15 cellular contexts compared by ENCODE assay signal in genomic region chr17:44921122-44921882, GRCh38. TPM values are rescaled to one million over a fixed set of nuclear protein-coding genes. Genes with fewer than 3 reads are reported as not detected.
DNase-seq lines count a peak whose midpoint lies in the region; ATAC-seq and TF ChIP-seq lines count a peak whose summit lies in the region.
"Had no signal": no experiment of that assay in that cellular context is flagged by ENCODE, and none has a peak within 500 bp of the region (broad histone marks: within the 10 kb centered on the region; RNA-seq: fewer than 3 reads in every experiment).

No MANE protein-coding gene starts in this region.

- H3K36me3 Mint-ChIP-seq in neural progenitor cell, result peaks cover 8% of the 10 kb centered on the region

- no peak overlapping the region for H3K27ac ChIP-seq in neural progenitor cell
- H3K27ac ChIP-seq in ascending aorta, result no peak overlapping the region
- H3K27ac ChIP-seq: foreskin keratinocyte had no signal

- H3K9me3 ChIP-seq in neural progenitor cell (ENCODE audit: low read depth), result no peaks in the 10 kb centered on the region
- no peaks in the 10 kb centered on the region for H3K9me3 ChIP-seq in ascending aorta

- no peak overlapping the region for H2AFZ ChIP-seq in neural progenitor cell (replicated peaks)

- H3K27me3 Mint-ChIP-seq in neural progenitor cell (ENCODE audit: insufficient read depth, low read depth), result peaks cover 20% of the 10 kb centered on the region

- H4K20me1 ChIP-seq in neural progenitor cell (ENCODE audit: low read depth), result no peaks in the 10 kb centered on the region

- H3K4me1 ChIP-seq in neural progenitor cell, result peaks cover 32% of the 10 kb centered on the region
- peaks cover 11% of the 10 kb centered on the region in 2 donors for H3K4me1 ChIP-seq in ascending aorta

- H3K27ac Mint-ChIP-seq in neural progenitor cell, result peak overlapping the region; percentile 17
- H3K27ac Mint-ChIP-seq: nephron had no signal

- no peak for ATAC-seq in HG02678 (IDR thresholded peaks at IDR 0.05; ENCODE audit: unreplicated experiment)
- ATAC-seq: foreskin keratinocyte had no signal

- no peak for TF ChIP-seq CTCF in foreskin fibroblast (IDR thresholded peaks at IDR 0.05; ENCODE audit: low read depth, low read length)
- TF ChIP-seq CTCF in neural progenitor cell (IDR thresholded peaks at IDR 0.05), result peak; percentile 11
- no peak for TF ChIP-seq CTCF in ascending aorta (IDR thresholded peaks at IDR 0.05)

- H3K9ac ChIP-seq in neural progenitor cell, result no peak overlapping the region

- DNase-seq in GM03348 (ENCODE audit: low spot score), result peak; percentile 38
- DNase-seq in NCI-H2171 treated with DMSO at 0.1 percent for 48 hours (lab: John Stamatoyannopoulos, UW), result peak; percentile 86
- peak; percentile 42 to 77 for DNase-seq in foreskin fibroblast
- DNase-seq in neural progenitor cell (ENCODE audit: low spot score), result peak; percentile 76
- DNase-seq in NCI-H526 treated with DMSO at 0.1 percent for 48 hours (lab: John Stamatoyannopoulos, UW), result no peak
- no peak for DNase-seq in ascending aorta (ENCODE audit: low spot score in 2 of 2)
- DNase-seq in NCI-H2081 (lab: John Stamatoyannopoulos, UW), result no peak
- DNase-seq: activated CD4-positive, alpha-beta T cell treated with anti-CD3 and anti-CD28 coated beads for 4 hours; activated naive CD4-positive, alpha-beta T cell treated with anti-CD3 and anti-CD28 coated beads, Interleukin-2, amount 50 U/mL, for 16 hours; foreskin keratinocyte; NCI-H1048; NK-92 treated with Interleukin-12 subunit alpha and Interleukin-12 subunit beta, amount 100 ng/mL, for 24 hours had no signal

- no peaks in the 10 kb centered on the region for H3K9me3 Mint-ChIP-seq in neural progenitor cell
- H3K9me3 Mint-ChIP-seq: nephron had no signal

- no peak overlapping the region for H3K4me3 Mint-ChIP-seq in neural progenitor cell
- H3K4me3 Mint-ChIP-seq: nephron had no signal

- no peaks in the 10 kb centered on the region for H3K79me2 ChIP-seq in neural progenitor cell (ENCODE audit: low read depth)

- H3F3A ChIP-seq in neural progenitor cell (ENCODE audit: low read depth), result peaks cover 26% of the 10 kb centered on the region

- peaks cover 27% of the 10 kb centered on the region for H3K4me1 Mint-ChIP-seq in neural progenitor cell

- intact Hi-C loops in ascending aorta (cut with DNase I), result loop anchor here (2.0 kb wide), 2 partner anchors 177 to 211 kb away; partner anchors contain the start of gene PLCD3

- H3K36me3 ChIP-seq in neural progenitor cell (no peaks in the 10 kb centered on the region), ascending aorta (no peaks in the 10 kb centered on the region)

- no peak overlapping the region for H3K4me3 ChIP-seq in foreskin fibroblast (ENCODE audit: low read depth in 1 of 2, low read length in 2 of 2)
- no peak overlapping the region for H3K4me3 ChIP-seq in neural progenitor cell
- H3K4me3 ChIP-seq in ascending aorta, result no peak overlapping the region
- H3K4me3 ChIP-seq: smooth muscle cell had no signal

- H3K4me2 ChIP-seq in neural progenitor cell, result peak overlapping the region; percentile 55
- H3K4me2 ChIP-seq: smooth muscle cell had no signal

- no peaks in the 10 kb centered on the region for H3K27me3 ChIP-seq in neural progenitor cell
- no peaks in the 10 kb centered on the region for H3K27me3 ChIP-seq in ascending aorta
- H3K27me3 ChIP-seq: foreskin keratinocyte had no signal

RNA-seq across cellular contexts. Expression of gene GFAP, which starts 6.0 kb away (rescaled TPM):
- 0.45 and 0.46 TPM in 2 replicates for total RNA-seq in neural progenitor cell (ENCODE audit: low replicate concordance)
- total RNA-seq in ascending aorta, result 1.7 TPM

RNA-seq across cellular contexts. Expression of gene EFTUD2, which starts 22.1 kb away (rescaled TPM):
- total RNA-seq in neural progenitor cell (ENCODE audit: low replicate concordance), result 114 and 185 TPM in 2 replicates
- total RNA-seq in ascending aorta, result 126 TPM

RNA-seq across cellular contexts. Expression of gene KIF18B, which starts 26.3 kb away (rescaled TPM):
- 15.1 and 46.0 TPM in 2 replicates for total RNA-seq in neural progenitor cell (ENCODE audit: low replicate concordance)
- total RNA-seq in ascending aorta, result not detected

RNA-seq across cellular contexts. Expression of gene C1QL1, which starts 46.8 kb away (rescaled TPM):
- total RNA-seq in neural progenitor cell (ENCODE audit: low replicate concordance) (4.7 TPM in 1 of 2 replicates, not detected in the other), ascending aorta (not detected)
- total RNA-seq: smooth muscle cell had no signal

Comparison
In these comparisons a context has a peak if more than half of its experiments do, and no peak if none do; other contexts are left out.
1. DNase-seq: peak in GM03348 (single experiment), NCI-H2171 treated with DMSO at 0.1 percent for 48 hours (single experiment), foreskin fibroblast (2 of 2) and neural progenitor cell (single experiment); none in NCI-H526 treated with DMSO at 0.1 percent for 48 hours (single experiment), ascending aorta (0 of 2) and NCI-H2081 (0 of 2).
2. RNA of gene KIF18B, which starts 26.3 kb away (total RNA-seq): 15.1 to 46.0 TPM in neural progenitor cell; not detected in ascending aorta (single experiment); every median in the first group is over 10 times any median in the second.